In the genomic region with DNA sequence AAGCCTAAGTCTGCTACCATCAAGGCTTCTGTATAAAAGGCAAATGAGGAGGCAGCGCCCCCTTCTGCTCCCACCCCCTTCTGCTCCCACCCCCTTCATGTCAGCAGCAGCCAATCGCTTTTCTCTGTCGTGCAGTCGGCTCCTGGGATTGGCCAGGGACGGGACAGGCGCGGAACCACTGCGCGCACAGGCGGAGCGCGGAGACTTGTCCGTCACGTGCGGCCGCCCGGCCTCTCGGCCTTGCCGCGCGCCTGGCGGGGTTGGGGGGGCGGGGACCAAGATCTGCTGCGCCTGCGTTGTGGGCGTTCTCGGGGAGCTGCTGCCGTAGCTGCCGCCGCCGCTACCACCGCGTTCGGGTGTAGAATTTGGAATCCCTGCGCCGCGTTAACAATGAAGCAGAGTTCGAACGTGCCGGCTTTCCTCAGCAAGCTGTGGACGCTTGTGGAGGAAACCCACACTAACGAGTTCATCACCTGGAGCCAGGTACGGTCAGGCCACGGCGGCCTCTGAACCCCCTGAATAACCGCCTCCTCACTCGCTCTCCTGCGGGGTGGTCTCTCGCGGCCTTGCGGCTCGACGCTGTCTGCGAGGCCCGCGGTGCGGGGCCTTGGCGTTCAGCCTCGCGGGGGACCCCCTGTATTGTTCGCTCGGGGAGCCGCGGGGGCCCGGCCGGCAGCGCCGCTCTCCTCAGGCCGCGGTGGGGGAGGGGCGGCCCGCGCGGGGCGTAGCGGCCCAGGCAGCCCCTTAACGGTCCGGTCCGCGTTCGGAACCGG, we compare ENCODE assay signal across 1 cellular context.
TF ChIP-seq lines count a peak whose summit lies in the region.

A gene with protein sequence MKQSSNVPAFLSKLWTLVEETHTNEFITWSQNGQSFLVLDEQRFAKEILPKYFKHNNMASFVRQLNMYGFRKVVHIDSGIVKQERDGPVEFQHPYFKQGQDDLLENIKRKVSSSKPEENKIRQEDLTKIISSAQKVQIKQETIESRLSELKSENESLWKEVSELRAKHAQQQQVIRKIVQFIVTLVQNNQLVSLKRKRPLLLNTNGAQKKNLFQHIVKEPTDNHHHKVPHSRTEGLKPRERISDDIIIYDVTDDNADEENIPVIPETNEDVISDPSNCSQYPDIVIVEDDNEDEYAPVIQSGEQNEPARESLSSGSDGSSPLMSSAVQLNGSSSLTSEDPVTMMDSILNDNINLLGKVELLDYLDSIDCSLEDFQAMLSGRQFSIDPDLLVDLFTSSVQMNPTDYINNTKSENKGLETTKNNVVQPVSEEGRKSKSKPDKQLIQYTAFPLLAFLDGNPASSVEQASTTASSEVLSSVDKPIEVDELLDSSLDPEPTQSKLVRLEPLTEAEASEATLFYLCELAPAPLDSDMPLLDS (plus strand): TSS at position 305 of the 773 bp plus-strand sequence. CDS start 86 bp downstream, at position 391.

TF ChIP-seq in K562, 482 proteins besides CTCF, POLR2A, EP300 and RAD21 (continued from another document and continues in another):
- TF ChIP-seq ILF3 (IDR thresholded peaks at IDR 0.05; ENCODE audit: borderline replicate concordance) = no peak
- no peak for TF ChIP-seq ZBTB17 (CRISPR knock-in tag; IDR thresholded peaks at IDR 0.05)
- TF ChIP-seq NFE2 (IDR thresholded peaks at IDR 0.05; ENCODE audit: low read depth) = no peak
- peak; percentile 21 for TF ChIP-seq PHF20 (IDR thresholded peaks at IDR 0.05; ENCODE audit: partially characterized antibody)
- TF ChIP-seq, protein P1, sequence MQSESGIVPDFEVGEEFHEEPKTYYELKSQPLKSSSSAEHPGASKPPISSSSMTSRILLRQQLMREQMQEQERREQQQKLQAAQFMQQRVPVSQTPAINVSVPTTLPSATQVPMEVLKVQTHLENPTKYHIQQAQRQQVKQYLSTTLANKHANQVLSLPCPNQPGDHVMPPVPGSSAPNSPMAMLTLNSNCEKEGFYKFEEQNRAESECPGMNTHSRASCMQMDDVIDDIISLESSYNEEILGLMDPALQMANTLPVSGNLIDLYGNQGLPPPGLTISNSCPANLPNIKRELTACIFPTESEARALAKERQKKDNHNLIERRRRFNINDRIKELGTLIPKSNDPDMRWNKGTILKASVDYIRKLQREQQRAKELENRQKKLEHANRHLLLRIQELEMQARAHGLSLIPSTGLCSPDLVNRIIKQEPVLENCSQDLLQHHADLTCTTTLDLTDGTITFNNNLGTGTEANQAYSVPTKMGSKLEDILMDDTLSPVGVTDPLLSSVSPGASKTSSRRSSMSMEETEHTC (IDR thresholded peaks at IDR 0.05) = 0 out of 2 replicates have a peak, but pooled peaks have one; percentile 12
- no peak for TF ChIP-seq ZNF23 (CRISPR knock-in tag; IDR thresholded peaks at IDR 0.05)
- no peak for TF ChIP-seq NCOR1 (IDR thresholded peaks at IDR 0.05)
- TF ChIP-seq TAL1 (IDR thresholded peaks at IDR 0.05) = no peak
- TF ChIP-seq, protein P2, sequence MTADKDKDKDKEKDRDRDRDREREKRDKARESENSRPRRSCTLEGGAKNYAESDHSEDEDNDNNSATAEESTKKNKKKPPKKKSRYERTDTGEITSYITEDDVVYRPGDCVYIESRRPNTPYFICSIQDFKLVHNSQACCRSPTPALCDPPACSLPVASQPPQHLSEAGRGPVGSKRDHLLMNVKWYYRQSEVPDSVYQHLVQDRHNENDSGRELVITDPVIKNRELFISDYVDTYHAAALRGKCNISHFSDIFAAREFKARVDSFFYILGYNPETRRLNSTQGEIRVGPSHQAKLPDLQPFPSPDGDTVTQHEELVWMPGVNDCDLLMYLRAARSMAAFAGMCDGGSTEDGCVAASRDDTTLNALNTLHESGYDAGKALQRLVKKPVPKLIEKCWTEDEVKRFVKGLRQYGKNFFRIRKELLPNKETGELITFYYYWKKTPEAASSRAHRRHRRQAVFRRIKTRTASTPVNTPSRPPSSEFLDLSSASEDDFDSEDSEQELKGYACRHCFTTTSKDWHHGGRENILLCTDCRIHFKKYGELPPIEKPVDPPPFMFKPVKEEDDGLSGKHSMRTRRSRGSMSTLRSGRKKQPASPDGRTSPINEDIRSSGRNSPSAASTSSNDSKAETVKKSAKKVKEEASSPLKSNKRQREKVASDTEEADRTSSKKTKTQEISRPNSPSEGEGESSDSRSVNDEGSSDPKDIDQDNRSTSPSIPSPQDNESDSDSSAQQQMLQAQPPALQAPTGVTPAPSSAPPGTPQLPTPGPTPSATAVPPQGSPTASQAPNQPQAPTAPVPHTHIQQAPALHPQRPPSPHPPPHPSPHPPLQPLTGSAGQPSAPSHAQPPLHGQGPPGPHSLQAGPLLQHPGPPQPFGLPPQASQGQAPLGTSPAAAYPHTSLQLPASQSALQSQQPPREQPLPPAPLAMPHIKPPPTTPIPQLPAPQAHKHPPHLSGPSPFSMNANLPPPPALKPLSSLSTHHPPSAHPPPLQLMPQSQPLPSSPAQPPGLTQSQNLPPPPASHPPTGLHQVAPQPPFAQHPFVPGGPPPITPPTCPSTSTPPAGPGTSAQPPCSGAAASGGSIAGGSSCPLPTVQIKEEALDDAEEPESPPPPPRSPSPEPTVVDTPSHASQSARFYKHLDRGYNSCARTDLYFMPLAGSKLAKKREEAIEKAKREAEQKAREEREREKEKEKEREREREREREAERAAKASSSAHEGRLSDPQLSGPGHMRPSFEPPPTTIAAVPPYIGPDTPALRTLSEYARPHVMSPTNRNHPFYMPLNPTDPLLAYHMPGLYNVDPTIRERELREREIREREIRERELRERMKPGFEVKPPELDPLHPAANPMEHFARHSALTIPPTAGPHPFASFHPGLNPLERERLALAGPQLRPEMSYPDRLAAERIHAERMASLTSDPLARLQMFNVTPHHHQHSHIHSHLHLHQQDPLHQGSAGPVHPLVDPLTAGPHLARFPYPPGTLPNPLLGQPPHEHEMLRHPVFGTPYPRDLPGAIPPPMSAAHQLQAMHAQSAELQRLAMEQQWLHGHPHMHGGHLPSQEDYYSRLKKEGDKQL (CRISPR knock-in tag; IDR thresholded peaks at IDR 0.05; ENCODE audit: borderline replicate concordance) = no peak
- TF ChIP-seq ZNF124 (CRISPR knock-in tag; IDR thresholded peaks at IDR 0.05) = no peak
- TF ChIP-seq ZNF140 (CRISPR knock-in tag; IDR thresholded peaks at IDR 0.05) = no peak
- TF ChIP-seq BRCA1 (IDR thresholded peaks at IDR 0.05) = no peak
- TF ChIP-seq BRCA1 (CRISPR knock-in tag; IDR thresholded peaks at IDR 0.05) = no peak
- TF ChIP-seq U2AF2 (optimal IDR thresholded peaks at IDR 0.05; ENCODE audit: low read depth, low read length) = no peak
- no peak for TF ChIP-seq ARID1B (IDR thresholded peaks at IDR 0.05)
- TF ChIP-seq, protein P3, sequence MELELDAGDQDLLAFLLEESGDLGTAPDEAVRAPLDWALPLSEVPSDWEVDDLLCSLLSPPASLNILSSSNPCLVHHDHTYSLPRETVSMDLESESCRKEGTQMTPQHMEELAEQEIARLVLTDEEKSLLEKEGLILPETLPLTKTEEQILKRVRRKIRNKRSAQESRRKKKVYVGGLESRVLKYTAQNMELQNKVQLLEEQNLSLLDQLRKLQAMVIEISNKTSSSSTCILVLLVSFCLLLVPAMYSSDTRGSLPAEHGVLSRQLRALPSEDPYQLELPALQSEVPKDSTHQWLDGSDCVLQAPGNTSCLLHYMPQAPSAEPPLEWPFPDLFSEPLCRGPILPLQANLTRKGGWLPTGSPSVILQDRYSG (tag; conservative IDR thresholded peaks at IDR 0.05; ENCODE audit: low read depth) = no peak
- no peak for TF ChIP-seq ATF1 (CRISPR knock-in tag; IDR thresholded peaks at IDR 0.05)
- TF ChIP-seq ATF1 (tag; IDR thresholded peaks at IDR 0.05) = no peak
- no peak for TF ChIP-seq BDP1 (IDR thresholded peaks at IDR 0.05; ENCODE audit: insufficient read depth, insufficient read length)
- no peak for TF ChIP-seq HMG20B (CRISPR knock-in tag; IDR thresholded peaks at IDR 0.05)
- TF ChIP-seq, protein P4, sequence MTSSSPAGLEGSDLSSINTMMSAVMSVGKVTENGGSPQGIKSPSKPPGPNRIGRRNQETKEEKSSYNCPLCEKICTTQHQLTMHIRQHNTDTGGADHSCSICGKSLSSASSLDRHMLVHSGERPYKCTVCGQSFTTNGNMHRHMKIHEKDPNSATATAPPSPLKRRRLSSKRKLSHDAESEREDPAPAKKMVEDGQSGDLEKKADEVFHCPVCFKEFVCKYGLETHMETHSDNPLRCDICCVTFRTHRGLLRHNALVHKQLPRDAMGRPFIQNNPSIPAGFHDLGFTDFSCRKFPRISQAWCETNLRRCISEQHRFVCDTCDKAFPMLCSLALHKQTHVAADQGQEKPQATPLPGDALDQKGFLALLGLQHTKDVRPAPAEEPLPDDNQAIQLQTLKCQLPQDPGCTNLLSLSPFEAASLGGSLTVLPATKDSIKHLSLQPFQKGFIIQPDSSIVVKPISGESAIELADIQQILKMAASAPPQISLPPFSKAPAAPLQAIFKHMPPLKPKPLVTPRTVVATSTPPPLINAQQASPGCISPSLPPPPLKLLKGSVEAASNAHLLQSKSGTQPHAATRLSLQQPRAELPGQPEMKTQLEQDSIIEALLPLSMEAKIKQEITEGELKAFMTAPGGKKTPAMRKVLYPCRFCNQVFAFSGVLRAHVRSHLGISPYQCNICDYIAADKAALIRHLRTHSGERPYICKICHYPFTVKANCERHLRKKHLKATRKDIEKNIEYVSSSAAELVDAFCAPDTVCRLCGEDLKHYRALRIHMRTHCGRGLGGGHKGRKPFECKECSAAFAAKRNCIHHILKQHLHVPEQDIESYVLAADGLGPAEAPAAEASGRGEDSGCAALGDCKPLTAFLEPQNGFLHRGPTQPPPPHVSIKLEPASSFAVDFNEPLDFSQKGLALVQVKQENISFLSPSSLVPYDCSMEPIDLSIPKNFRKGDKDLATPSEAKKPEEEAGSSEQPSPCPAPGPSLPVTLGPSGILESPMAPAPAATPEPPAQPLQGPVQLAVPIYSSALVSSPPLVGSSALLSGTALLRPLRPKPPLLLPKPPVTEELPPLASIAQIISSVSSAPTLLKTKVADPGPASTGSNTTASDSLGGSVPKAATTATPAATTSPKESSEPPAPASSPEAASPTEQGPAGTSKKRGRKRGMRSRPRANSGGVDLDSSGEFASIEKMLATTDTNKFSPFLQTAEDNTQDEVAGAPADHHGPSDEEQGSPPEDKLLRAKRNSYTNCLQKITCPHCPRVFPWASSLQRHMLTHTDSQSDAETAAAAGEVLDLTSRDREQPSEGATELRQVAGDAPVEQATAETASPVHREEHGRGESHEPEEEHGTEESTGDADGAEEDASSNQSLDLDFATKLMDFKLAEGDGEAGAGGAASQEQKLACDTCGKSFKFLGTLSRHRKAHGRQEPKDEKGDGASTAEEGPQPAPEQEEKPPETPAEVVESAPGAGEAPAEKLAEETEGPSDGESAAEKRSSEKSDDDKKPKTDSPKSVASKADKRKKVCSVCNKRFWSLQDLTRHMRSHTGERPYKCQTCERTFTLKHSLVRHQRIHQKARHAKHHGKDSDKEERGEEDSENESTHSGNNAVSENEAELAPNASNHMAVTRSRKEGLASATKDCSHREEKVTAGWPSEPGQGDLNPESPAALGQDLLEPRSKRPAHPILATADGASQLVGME (CRISPR knock-in tag; IDR thresholded peaks at IDR 0.05) = no peak
- TF ChIP-seq, protein P5, sequence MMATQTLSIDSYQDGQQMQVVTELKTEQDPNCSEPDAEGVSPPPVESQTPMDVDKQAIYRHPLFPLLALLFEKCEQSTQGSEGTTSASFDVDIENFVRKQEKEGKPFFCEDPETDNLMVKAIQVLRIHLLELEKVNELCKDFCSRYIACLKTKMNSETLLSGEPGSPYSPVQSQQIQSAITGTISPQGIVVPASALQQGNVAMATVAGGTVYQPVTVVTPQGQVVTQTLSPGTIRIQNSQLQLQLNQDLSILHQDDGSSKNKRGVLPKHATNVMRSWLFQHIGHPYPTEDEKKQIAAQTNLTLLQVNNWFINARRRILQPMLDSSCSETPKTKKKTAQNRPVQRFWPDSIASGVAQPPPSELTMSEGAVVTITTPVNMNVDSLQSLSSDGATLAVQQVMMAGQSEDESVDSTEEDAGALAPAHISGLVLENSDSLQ (IDR thresholded peaks at IDR 0.05) = peak; percentile 88
- TF ChIP-seq, protein P6, sequence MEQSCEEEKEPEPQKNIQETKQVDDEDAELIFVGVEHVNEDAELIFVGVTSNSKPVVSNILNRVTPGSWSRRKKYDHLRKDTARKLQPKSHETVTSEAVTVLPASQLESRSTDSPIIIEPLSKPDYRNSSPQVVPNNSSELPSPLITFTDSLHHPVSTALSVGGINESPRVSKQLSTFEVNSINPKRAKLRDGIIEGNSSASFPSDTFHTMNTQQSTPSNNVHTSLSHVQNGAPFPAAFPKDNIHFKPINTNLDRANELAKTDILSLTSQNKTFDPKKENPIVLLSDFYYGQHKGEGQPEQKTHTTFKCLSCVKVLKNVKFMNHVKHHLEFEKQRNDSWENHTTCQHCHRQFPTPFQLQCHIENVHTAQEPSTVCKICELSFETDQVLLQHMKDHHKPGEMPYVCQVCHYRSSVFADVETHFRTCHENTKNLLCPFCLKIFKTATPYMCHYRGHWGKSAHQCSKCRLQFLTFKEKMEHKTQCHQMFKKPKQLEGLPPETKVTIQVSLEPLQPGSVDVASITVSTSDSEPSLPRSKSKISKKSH (CRISPR knock-in tag; IDR thresholded peaks at IDR 0.05) = no peak
- TF ChIP-seq ZNF77 (CRISPR knock-in tag; IDR thresholded peaks at IDR 0.05) = no peak
- peak; percentile 71 for TF ChIP-seq CCNT2 (IDR thresholded peaks at IDR 0.05; ENCODE audit: borderline replicate concordance, extremely low read depth, insufficient read length, low read depth, low read length)
- TF ChIP-seq KLF6 (CRISPR knock-in tag; IDR thresholded peaks at IDR 0.05; ENCODE audit: borderline replicate concordance) = no peak
- TF ChIP-seq ZNF57 (CRISPR knock-in tag; IDR thresholded peaks at IDR 0.05) = no peak
- no peak for TF ChIP-seq ZNF217 (CRISPR knock-in tag; IDR thresholded peaks at IDR 0.05)
- TF ChIP-seq ERF (CRISPR knock-in tag; IDR thresholded peaks at IDR 0.05) = 0 out of 2 replicates have a peak, but pooled peaks have one; percentile 8
- TF ChIP-seq POLR2B (IDR thresholded peaks at IDR 0.05; ENCODE audit: low read depth, partially characterized antibody) = no peak
- TF ChIP-seq FOXM1 (IDR thresholded peaks at IDR 0.05; ENCODE audit: low read depth) = 0 out of 2 replicates have a peak, but pooled peaks have one; percentile 27
- peak; percentile 35; the same call in 1 of the 2 replicates for TF ChIP-seq FOXM1 (CRISPR knock-in tag; IDR thresholded peaks at IDR 0.05; ENCODE audit: low read depth)
- no peak for TF ChIP-seq SNRNP70 (optimal IDR thresholded peaks at IDR 0.05; ENCODE audit: low read depth, low read length)
- no peak for TF ChIP-seq ZNF224 (CRISPR knock-in tag; IDR thresholded peaks at IDR 0.05)
- TF ChIP-seq ZBTB1 (CRISPR knock-in tag; IDR thresholded peaks at IDR 0.05; ENCODE audit: borderline replicate concordance, low read depth) = no peak
- no peak for TF ChIP-seq TBL1XR1 (IDR thresholded peaks at IDR 0.05; ENCODE audit: low read length in 2 of 2)
- TF ChIP-seq RBM15 (IDR thresholded peaks at IDR 0.05; ENCODE audit: insufficient read depth, low read length) = no peak
- no peak for TF ChIP-seq ETV6 (IDR thresholded peaks at IDR 0.05; ENCODE audit: borderline replicate concordance in 1 of 2, low read depth in 2 of 2, low read length in 1 of 2)
- TF ChIP-seq ETV6 (CRISPR knock-in tag; IDR thresholded peaks at IDR 0.05; ENCODE audit: borderline replicate concordance) = no peak
- TF ChIP-seq EP400 (IDR thresholded peaks at IDR 0.05) = 0 out of 2 replicates have a peak, but pooled peaks have one; percentile 47
- TF ChIP-seq, protein P7, sequence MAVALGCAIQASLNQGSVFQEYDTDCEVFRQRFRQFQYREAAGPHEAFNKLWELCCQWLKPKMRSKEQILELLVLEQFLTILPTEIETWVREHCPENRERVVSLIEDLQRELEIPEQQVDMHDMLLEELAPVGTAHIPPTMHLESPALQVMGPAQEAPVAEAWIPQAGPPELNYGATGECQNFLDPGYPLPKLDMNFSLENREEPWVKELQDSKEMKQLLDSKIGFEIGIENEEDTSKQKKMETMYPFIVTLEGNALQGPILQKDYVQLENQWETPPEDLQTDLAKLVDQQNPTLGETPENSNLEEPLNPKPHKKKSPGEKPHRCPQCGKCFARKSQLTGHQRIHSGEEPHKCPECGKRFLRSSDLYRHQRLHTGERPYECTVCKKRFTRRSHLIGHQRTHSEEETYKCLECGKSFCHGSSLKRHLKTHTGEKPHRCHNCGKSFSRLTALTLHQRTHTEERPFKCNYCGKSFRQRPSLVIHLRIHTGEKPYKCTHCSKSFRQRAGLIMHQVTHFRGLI (CRISPR knock-in tag; IDR thresholded peaks at IDR 0.05) = no peak
